In genomic region chr12:107610030-107610859, GRCh38 we compare ENCODE assay signal across 8 cellular contexts.
A peak's percentile ranks its signal among the peaks of the same experiment; 100 is the strongest.
DNase-seq lines count a peak whose midpoint lies in the region; ATAC-seq, FAIRE-seq and TF ChIP-seq lines count a peak whose summit lies in the region.

No MANE protein-coding gene starts in this region.

- H3K27me3 ChIP-seq in ascending aorta, result no peaks in the 10 kb centered on the region

- H3K4me1 ChIP-seq in ascending aorta, result no peaks in the 10 kb centered on the region

- CTCF ChIA-PET in HEK293T (lab: Yijun Ruan, JAX), result interaction anchor here (0.6 to 5.8 kb wide), 6 partner anchors 12 to 499 kb away, joined by 3 to 35 read pairs (median 4); no protein-coding TSS in a partner anchor

- ATAC-seq in GM21717 (IDR thresholded peaks at IDR 0.05; ENCODE audit: unreplicated experiment) (no peak), GM18519 (IDR thresholded peaks at IDR 0.05; ENCODE audit: low FRiP score, unreplicated experiment) (no peak)

- intact Hi-C loops in ascending aorta (cut with DNase I), result no loop called here

- no peaks in the 10 kb centered on the region for H3K9me3 ChIP-seq in ascending aorta

- H3K4me3 ChIP-seq in fibroblast of the aortic adventitia (ENCODE audit: low read depth, low read length) (no peak overlapping the region), retinal pigment epithelial cell (ENCODE audit: low read length) (no peak overlapping the region), ascending aorta (no peak overlapping the region)

- H3K36me3 ChIP-seq in ascending aorta, result no peaks in the 10 kb centered on the region

- DNase-seq in D721Med (ENCODE audit: insufficient read length, low spot score), result peak; percentile 41
- peak; percentile 43 for DNase-seq in HEK293T (ENCODE audit: extremely low spot score)
- peak; percentile 45 for DNase-seq in RPMI8226
- peak; percentile 65 for DNase-seq in fibroblast of the aortic adventitia (ENCODE audit: low read depth)
- DNase-seq in retinal pigment epithelial cell (ENCODE audit: low read depth), result peak; percentile 5
- DNase-seq in ascending aorta (ENCODE audit: low spot score in 2 of 2), result no peak

- FAIRE-seq in D721Med (lab: Jason Lieb, UNC), result no peak

- no peak overlapping the region for H3K27ac ChIP-seq in ascending aorta

- POLR2A ChIA-PET in HEK293T (lab: Yijun Ruan, JAX), result no interaction called here

- TF ChIP-seq CTCF in D721Med (IDR thresholded peaks at IDR 0.05; ENCODE audit: insufficient read depth, missing control alignments) (peak; percentile 68), fibroblast of the aortic adventitia (IDR thresholded peaks at IDR 0.05; ENCODE audit: insufficient read depth, low read length) (peak; percentile 91), retinal pigment epithelial cell (conservative IDR thresholded peaks at IDR 0.05; ENCODE audit: low read depth, low read length) (peak; percentile 93), ascending aorta (IDR thresholded peaks at IDR 0.05) (peak in 1 of 3 experiments; percentile 19)

TF ChIP-seq in HEK293T, 16 proteins besides CTCF, POLR2A, EP300 and RAD21:
- TF ChIP-seq L3MBTL2 (conservative IDR thresholded peaks at IDR 0.05) (no peak), FOXA1 (IDR thresholded peaks at IDR 0.05) (no peak), TARDBP (IDR thresholded peaks at IDR 0.05) (no peak), SP1 (IDR thresholded peaks at IDR 0.05) (no peak), ELF4 (IDR thresholded peaks at IDR 0.05) (no peak), FOXM1 (IDR thresholded peaks at IDR 0.05; ENCODE audit: borderline replicate concordance) (no peak), CTBP1 (IDR thresholded peaks at IDR 0.05; ENCODE audit: borderline replicate concordance) (no peak), HDGF (IDR thresholded peaks at IDR 0.05; ENCODE audit: borderline replicate concordance) (no peak), SUZ12 (IDR thresholded peaks at IDR 0.05) (no peak), ARNT (IDR thresholded peaks at IDR 0.05) (no peak), LEF1 (IDR thresholded peaks at IDR 0.05; ENCODE audit: borderline replicate concordance) (no peak), ZNF384 (IDR thresholded peaks at IDR 0.05) (no peak)

Comparison
In these comparisons a context has a peak if more than half of its experiments do, and no peak if none do; other contexts are left out.
1. DNase-seq: peak in D721Med (single experiment), HEK293T (single experiment), RPMI8226 (single experiment), fibroblast of the aortic adventitia (single experiment) and retinal pigment epithelial cell (single experiment); none in ascending aorta (0 of 2).